ENCODE assay signal across 17 cellular contexts in the genomic region with DNA sequence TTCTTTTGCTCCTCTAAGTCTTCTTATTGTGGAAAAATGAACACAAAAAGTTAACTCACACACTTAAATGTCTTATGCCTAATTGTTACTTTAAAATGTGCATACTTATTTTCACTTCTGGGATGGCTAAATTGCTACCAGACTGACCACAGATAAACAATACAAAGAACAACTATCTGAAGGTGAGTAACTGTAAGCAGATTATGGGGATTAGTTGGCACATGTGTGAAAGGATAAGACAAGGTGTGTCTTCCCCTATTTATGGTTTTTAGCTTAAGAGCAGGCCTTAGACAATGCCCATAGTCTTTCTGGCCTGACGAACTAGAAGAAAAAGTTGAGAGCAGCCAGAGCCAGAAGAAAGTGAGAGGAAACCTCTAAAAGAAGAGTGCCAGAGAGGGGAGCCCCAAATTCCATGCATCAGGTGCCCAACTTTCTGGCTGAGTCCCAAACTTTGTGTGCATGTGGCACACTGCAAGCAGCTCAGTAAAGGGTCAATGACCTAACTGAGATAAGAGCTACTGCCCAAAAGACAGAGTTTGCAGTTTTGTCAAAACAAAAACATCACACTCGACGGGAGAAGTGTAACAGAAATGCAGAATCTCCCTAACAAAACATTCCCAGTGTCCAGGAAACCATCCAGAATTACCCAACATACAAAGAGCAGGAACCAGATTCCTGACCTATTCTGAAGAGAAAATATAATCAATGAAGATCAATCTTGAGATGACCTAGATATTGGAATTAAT.
DNase-seq lines count a peak whose midpoint lies in the region; ATAC-seq, FAIRE-seq and TF ChIP-seq lines count a peak whose summit lies in the region.
"Had no signal": no experiment of that assay in that cellular context is flagged by ENCODE, and none has a peak within 500 bp of the region (broad histone marks: within the 10 kb centered on the region; RNA-seq: fewer than 3 reads in every experiment).

No MANE protein-coding gene starts in this region.

- no peaks in the 10 kb centered on the region for H3K9me3 ChIP-seq in endothelial cell of umbilical vein (replicated peaks; ENCODE audit: control insufficient read depth, insufficient read depth, low read length)
- no peaks in the 10 kb centered on the region for H3K9me3 ChIP-seq in osteoblast (ENCODE audit: low read depth, low read length)
- no peaks in the 10 kb centered on the region for H3K9me3 ChIP-seq in T-helper 17 cell (ENCODE audit: control insufficient read depth, low read length, poor library complexity, severe bottlenecking)
- H3K9me3 ChIP-seq: HAP-1 had no signal

- no TSS peak for BruUV-seq in endothelial cell of umbilical vein (replicated peaks; lab: Mats Ljungman, UMichigan)

- H3K79me2 ChIP-seq in GM23338 (replicated peaks; ENCODE audit: insufficient read depth), result no peaks in the 10 kb centered on the region
- no peaks in the 10 kb centered on the region for H3K79me2 ChIP-seq in endothelial cell of umbilical vein (ENCODE audit: control insufficient read depth, insufficient read depth, low read length)
- H3K79me2 ChIP-seq in osteoblast (ENCODE audit: insufficient read depth, low read length), result no peaks in the 10 kb centered on the region

- intact Hi-C loops in endothelial cell of umbilical vein (cut with micrococcal nuclease), result no loop called here

- DNase-seq in GM23338 (ENCODE audit: low spot score), result no peak
- DNase-seq in NCI-H82 treated with DMSO at 0.1 percent for 48 hours (lab: John Stamatoyannopoulos, UW; ENCODE audit: unreplicated experiment), result peak; percentile 61
- DNase-seq in endothelial cell of umbilical vein (ENCODE audit: low read depth, low spot score), result peak; percentile 29
- peak; percentile 50 for DNase-seq in osteoblast (ENCODE audit: insufficient read length, low spot score, missing footprints)
- no peak for DNase-seq in NCI-H146 (lab: John Stamatoyannopoulos, UW)
- no peak for DNase-seq in T-helper 17 cell
- DNase-seq: 8988T, DND-41, NCI-H2029, NCI-H526 treated with DMSO at 0.1 percent for 48 hours, Right ventricle myocardium superior had no signal

- H3K4me3 Mint-ChIP-seq in GM23338 (no peak overlapping the region), T-helper 17 cell (no peak overlapping the region)
- H3K4me3 Mint-ChIP-seq: B cell had no signal

- H3K36me3 ChIP-seq in GM23338 (ENCODE audit: insufficient read depth) (no peaks in the 10 kb centered on the region), endothelial cell of umbilical vein (ENCODE audit: control insufficient read depth in 2 of 2, extremely low read depth in 1 of 2, insufficient read depth in 2 of 2, low read length in 2 of 2) (no peaks in the 10 kb centered on the region), osteoblast (ENCODE audit: insufficient read depth, low read length) (no peaks in the 10 kb centered on the region)
- H3K36me3 ChIP-seq: HAP-1 had no signal

- CTCF ChIA-PET in endothelial cell of umbilical vein (lab: Charles Lee), result no interaction called here

- 0 out of 2 replicates have a peak, but pooled peaks cover 4% of the 10 kb centered on the region for H3F3A ChIP-seq in GM23338 (replicated peaks; ENCODE audit: low read depth)

- no peaks in the 10 kb centered on the region for H3K27me3 ChIP-seq in GM23338 (ENCODE audit: insufficient read depth)
- no peaks in the 10 kb centered on the region for H3K27me3 ChIP-seq in endothelial cell of umbilical vein (ENCODE audit: control insufficient read depth in 2 of 2, insufficient read depth in 2 of 2, low read length in 2 of 2)
- H3K27me3 ChIP-seq in osteoblast (ENCODE audit: insufficient read depth, low read length), result no peaks in the 10 kb centered on the region

- H3K4me1 Mint-ChIP-seq in GM23338 (peaks cover 49% of the 10 kb centered on the region), T-helper 17 cell (peaks cover 3% of the 10 kb centered on the region)

- H2AFZ ChIP-seq in GM23338, result no peak overlapping the region
- H2AFZ ChIP-seq in endothelial cell of umbilical vein (ENCODE audit: low read depth, low read length), result no peak overlapping the region
- H2AFZ ChIP-seq in osteoblast (ENCODE audit: low read length), result peak overlapping the region; percentile 16

- H3K4me3 ChIP-seq in GM23338, result no peak overlapping the region
- H3K4me3 ChIP-seq in endothelial cell of umbilical vein (replicated peaks in 1 of 3; ENCODE audit: insufficient read depth in 1 of 3, low read depth in 1 of 3, low read length in 3 of 3), result no peak overlapping the region
- no peak overlapping the region for H3K4me3 ChIP-seq in osteoblast (ENCODE audit: insufficient read depth, low read length)
- H3K4me3 ChIP-seq: HAP-1, SK-N-MC had no signal

- H3K9me2 ChIP-seq in GM23338 (ENCODE audit: insufficient read depth), result 0 out of 2 replicates have a peak, but pooled peaks cover 5% of the 10 kb centered on the region

- H3K27ac Mint-ChIP-seq in GM23338 (no peak overlapping the region), T-helper 17 cell (no peak overlapping the region)
- H3K27ac Mint-ChIP-seq: B cell had no signal

- ATAC-seq in GM23338 (no peak), HG03159 (IDR thresholded peaks at IDR 0.05; ENCODE audit: unreplicated experiment) (no peak), GM21515 (IDR thresholded peaks at IDR 0.05; ENCODE audit: unreplicated experiment) (no peak), T-helper 17 cell (no peak)

- H3K36me3 Mint-ChIP-seq in GM23338 (ENCODE audit: low read depth) (no peaks in the 10 kb centered on the region), T-helper 17 cell (ENCODE audit: low read depth) (no peaks in the 10 kb centered on the region)

- H3K9ac ChIP-seq in endothelial cell of umbilical vein (replicated peaks; ENCODE audit: extremely low read depth, insufficient read depth, low read length), result no peak overlapping the region
- H3K9ac ChIP-seq: KMS-11 had no signal

- no peaks in the 10 kb centered on the region for H3K9me3 Mint-ChIP-seq in GM23338

- no peak for FAIRE-seq in endothelial cell of umbilical vein (lab: Jason Lieb, UNC)

- H4K20me1 ChIP-seq in GM23338 (replicated peaks; ENCODE audit: insufficient read depth) (no peaks in the 10 kb centered on the region), endothelial cell of umbilical vein (replicated peaks; ENCODE audit: control insufficient read depth, extremely low read depth, insufficient read depth, low read length) (no peaks in the 10 kb centered on the region), osteoblast (ENCODE audit: insufficient read depth, low read length) (no peaks in the 10 kb centered on the region)

- H3K9me1 ChIP-seq in endothelial cell of umbilical vein (replicated peaks; ENCODE audit: control insufficient read depth, extremely low read depth, insufficient read depth, low read length), result no peaks in the 10 kb centered on the region

- H3K4me1 ChIP-seq in GM23338 (ENCODE audit: insufficient read depth) (peaks cover 61% of the 10 kb centered on the region), endothelial cell of umbilical vein (ENCODE audit: control insufficient read depth, extremely low read depth, insufficient read depth, low read length) (peaks cover 38% of the 10 kb centered on the region), osteoblast (ENCODE audit: insufficient read depth, low read length) (peaks cover 12% of the 10 kb centered on the region)

- TF ChIP-seq CTCF in GM23338 (conservative IDR thresholded peaks at IDR 0.05; ENCODE audit: low read depth in 2 of 2) (no peak), endothelial cell of umbilical vein (IDR thresholded peaks at IDR 0.05; ENCODE audit: extremely low read depth in 1 of 2, insufficient read depth in 1 of 2, low read depth in 1 of 2, low read length in 2 of 2) (no peak), osteoblast (IDR thresholded peaks at IDR 0.05; ENCODE audit: extremely low read depth, low read depth, low read length) (no peak)

- no peak for TF ChIP-seq POLR2A in endothelial cell of umbilical vein (IDR thresholded peaks at IDR 0.05; ENCODE audit: low read depth, low read length)

- H3K27me3 Mint-ChIP-seq in GM23338 (ENCODE audit: insufficient read depth, low read depth, poor library complexity) (peaks cover 4% of the 10 kb centered on the region), T-helper 17 cell (no peaks in the 10 kb centered on the region)
- H3K27me3 Mint-ChIP-seq: B cell had no signal

- dilution Hi-C loops in endothelial cell of umbilical vein (cut with MboI; ENCODE audit: extremely low pct_ligation_motif_present, low sequenced_read_pairs), result no loop called here

- POLR2A ChIA-PET in endothelial cell of umbilical vein (lab: Charles Lee), result no interaction called here

- H3K27ac ChIP-seq in GM23338 (ENCODE audit: low read depth) (no peak overlapping the region), endothelial cell of umbilical vein (ENCODE audit: insufficient read depth, low read depth, low read length) (no peak overlapping the region), osteoblast (ENCODE audit: low read depth, low read length) (no peak overlapping the region)
- H3K27ac ChIP-seq: KMS-11, SK-N-MC had no signal

- H3K4me2 ChIP-seq in GM23338 (0 out of 2 replicates have a peak overlapping the region, but pooled peaks have one; percentile 6), endothelial cell of umbilical vein (ENCODE audit: insufficient read depth, low read length) (no peak overlapping the region), osteoblast (ENCODE audit: insufficient read depth, low read length) (no peak overlapping the region)
- H3K4me2 ChIP-seq: KMS-11 had no signal

TF ChIP-seq in GM23338, 12 proteins besides CTCF, POLR2A, EP300 and RAD21:
- TF ChIP-seq STAT1 (IDR thresholded peaks at IDR 0.05; ENCODE audit: unreplicated experiment) (no peak), EZH2 (IDR thresholded peaks at IDR 0.05; ENCODE audit: low read depth, unreplicated experiment) (no peak), ZNF114 (CRISPR knock-in tag; IDR thresholded peaks at IDR 0.05) (no peak), NANOG (IDR thresholded peaks at IDR 0.05; ENCODE audit: borderline replicate concordance) (no peak)

TF ChIP-seq in endothelial cell of umbilical vein, 7 proteins besides CTCF, POLR2A, EP300 and RAD21:
- TF ChIP-seq, protein P1, sequence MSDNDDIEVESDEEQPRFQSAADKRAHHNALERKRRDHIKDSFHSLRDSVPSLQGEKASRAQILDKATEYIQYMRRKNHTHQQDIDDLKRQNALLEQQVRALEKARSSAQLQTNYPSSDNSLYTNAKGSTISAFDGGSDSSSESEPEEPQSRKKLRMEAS (IDR thresholded peaks at IDR 0.05; ENCODE audit: insufficient read depth, insufficient read length), result no peak
- TF ChIP-seq EZH2 (IDR thresholded peaks at IDR 0.05; ENCODE audit: borderline replicate concordance, low read depth, low read length, severe bottlenecking) (no peak), JUN (IDR thresholded peaks at IDR 0.05; ENCODE audit: borderline replicate concordance, insufficient read depth, insufficient read length, low read depth) (no peak), POLR2AphosphoS5 (IDR thresholded peaks at IDR 0.05; ENCODE audit: insufficient read depth, low read depth, low read length) (no peak), GATA2 (IDR thresholded peaks at IDR 0.05; ENCODE audit: insufficient read depth, insufficient read length, low read depth, low read length) (no peak)
TF ChIP-seq in endothelial cell of umbilical vein: peak in this region for 0.

Comparison
In these comparisons a context has a peak if more than half of its experiments do, and no peak if none do; other contexts are left out.
1. DNase-seq: peak in NCI-H82 treated with DMSO at 0.1 percent for 48 hours (single experiment), endothelial cell of umbilical vein (single experiment) and osteoblast (single experiment); none in GM23338 (single experiment), NCI-H146 (single experiment) and T-helper 17 cell (0 of 3).